In genomic region chr1:111139234-111139955, GRCh38 we compare ENCODE assay signal across 1 cellular context.
TF ChIP-seq lines count a peak whose summit lies in the region.

No MANE protein-coding gene starts in this region.

TF ChIP-seq in HEK293, 187 proteins besides CTCF, POLR2A, EP300 and RAD21 (continued from another document):
- TF ChIP-seq ZBTB11 (tag by site-specific recombination; conservative IDR thresholded peaks at IDR 0.05; ENCODE audit: low read depth) (peak; percentile 87), ZNF660 (tag by site-specific recombination; IDR thresholded peaks at IDR 0.05) (no peak), YY2 (tag by site-specific recombination; IDR thresholded peaks at IDR 0.05) (no peak), PRDM10 (tag by site-specific recombination; IDR thresholded peaks at IDR 0.05) (peak; percentile 81), PRDM2 (tag by site-specific recombination; IDR thresholded peaks at IDR 0.05; ENCODE audit: borderline replicate concordance) (no peak), ZNF423 (tag by site-specific recombination; IDR thresholded peaks at IDR 0.05) (peak; percentile 28; the same call in 1 of the 2 replicates), ZNF549 (tag by site-specific recombination; IDR thresholded peaks at IDR 0.05) (no peak), ZNF639 (tag by site-specific recombination; IDR thresholded peaks at IDR 0.05) (no peak), GLIS2 (tag by site-specific recombination; IDR thresholded peaks at IDR 0.05) (peak; percentile 32), KLF16 (tag by site-specific recombination; IDR thresholded peaks at IDR 0.05) (0 out of 2 replicates have a peak, but pooled peaks have one; percentile 70), SP3 (tag by site-specific recombination; IDR thresholded peaks at IDR 0.05) (peak; percentile 12; the same call in 1 of the 2 replicates), ZBTB48 (tag by site-specific recombination; IDR thresholded peaks at IDR 0.05) (peak; percentile 89), SETDB1 (IDR thresholded peaks at IDR 0.05; ENCODE audit: insufficient read length, low read length) (no peak), ZNF600 (tag by site-specific recombination; IDR thresholded peaks at IDR 0.05) (peak; percentile 46; the same call in 1 of the 2 replicates), ZNF610 (tag by site-specific recombination; IDR thresholded peaks at IDR 0.05; ENCODE audit: borderline replicate concordance) (0 out of 2 replicates have a peak, but pooled peaks have one; percentile 19), ZNF670 (tag by site-specific recombination; IDR thresholded peaks at IDR 0.05; ENCODE audit: low read depth) (no peak), GLIS1 (tag by site-specific recombination; IDR thresholded peaks at IDR 0.05) (peak; percentile 53), ZNF335 (tag by site-specific recombination; conservative IDR thresholded peaks at IDR 0.05) (peak; percentile 98), ZNF292 (tag by site-specific recombination; IDR thresholded peaks at IDR 0.05; ENCODE audit: borderline replicate concordance, low read depth) (no peak), PATZ1 (tag by site-specific recombination; IDR thresholded peaks at IDR 0.05) (peak; percentile 24; the same call in 1 of the 2 replicates), ZNF558 (tag by site-specific recombination; IDR thresholded peaks at IDR 0.05) (no peak; the same call in 1 of the 2 replicates), ZNF2 (tag by site-specific recombination; IDR thresholded peaks at IDR 0.05) (peak; percentile 64)
